Comparison of ENCODE assay signal across 19 cellular contexts in the genomic region with DNA sequence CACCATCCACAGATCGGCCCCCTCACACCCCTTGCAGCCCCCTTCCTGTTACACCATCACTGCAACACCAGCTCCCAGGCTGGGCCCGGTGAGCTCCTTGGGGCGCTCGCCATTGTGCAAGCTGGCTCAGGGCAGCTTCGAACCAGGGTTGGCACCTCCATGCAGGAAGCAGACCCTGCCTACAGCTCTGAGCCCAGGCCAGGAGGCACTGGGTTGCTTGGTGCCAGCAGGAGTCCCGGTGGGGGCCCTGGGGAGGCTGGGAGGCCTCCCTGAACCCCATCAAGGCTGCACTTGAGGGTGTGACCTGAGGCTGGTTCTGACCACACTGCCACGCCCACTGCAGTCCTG.
A peak's percentile ranks its signal among the peaks of the same experiment; 100 is the strongest.
DNase-seq lines count a peak whose midpoint lies in the region; ATAC-seq, FAIRE-seq and TF ChIP-seq lines count a peak whose summit lies in the region.
"Had no signal": no experiment of that assay in that cellular context is flagged by ENCODE, and none has a peak within 500 bp of the region (broad histone marks: within the 10 kb centered on the region; RNA-seq: fewer than 3 reads in every experiment).

No MANE protein-coding gene starts in this region.

- in situ Hi-C loops in HepG2 (cut with HindIII; ENCODE audit: extremely low pct_ligation_motif_present, low pct_unique_long_range_greater_than_20kb) (no loop called here), KBM-7 (cut with MboI; ENCODE audit: low pct_unique_long_range_greater_than_20kb, low sequenced_read_pairs) (no loop called here)

- CTCF ChIA-PET in WTC11 (lab: Charles Lee) (interaction anchor here (0.6 to 2.8 kb wide), 31 partner anchors 8 to 610 kb away, joined by 3 to 36 read pairs (median 4); no protein-coding TSS in a partner anchor), HepG2 (lab: Yijun Ruan, JAX; ENCODE audit: low intra/inter-chr PET ratio, low total read pairs) (interaction anchor here (1.1 kb wide), 2 partner anchors 348 to 528 kb away, joined by 3 to 4 read pairs; no protein-coding TSS in a partner anchor)

- ATAC-seq in WTC11, result no peak
- peak; percentile 24 for ATAC-seq in HepG2

- no peak overlapping the region for H3K9ac ChIP-seq in BLaER1
- no peak overlapping the region for H3K9ac ChIP-seq in kidney (ENCODE audit: low read length in 2 of 2)
- no peak overlapping the region for H3K9ac ChIP-seq in HepG2 (ENCODE audit: insufficient read depth, low read depth, low read length)
- H3K9ac ChIP-seq: GM23248 had no signal

- no peaks in the 10 kb centered on the region for H3K9me3 ChIP-seq in BLaER1
- H3K9me3 ChIP-seq in kidney (ENCODE audit: control insufficient read depth in 1 of 2, low read length in 2 of 2), result no peaks in the 10 kb centered on the region
- no peaks in the 10 kb centered on the region for H3K9me3 ChIP-seq in HepG2 (ENCODE audit: low read length)
- H3K9me3 ChIP-seq: A549, BE2C had no signal

- intact Hi-C loops in kidney (cut with DNase I), result no loop called here
- intact Hi-C loops in HepG2 (cut with micrococcal nuclease; ENCODE audit: unreplicated experiment), result loop anchor here (5.0 kb wide), 1 partner anchor 557 kb away; no protein-coding TSS in a partner anchor

- no peak for TF ChIP-seq EP300 in HepG2 (IDR thresholded peaks at IDR 0.05; ENCODE audit: low read depth in 2 of 2, low read length in 2 of 2)
- no peak for TF ChIP-seq EP300 in HepG2 (CRISPR knock-in tag; IDR thresholded peaks at IDR 0.05; ENCODE audit: borderline replicate concordance)

- H3K36me3 ChIP-seq in BLaER1 (no peaks in the 10 kb centered on the region), kidney (ENCODE audit: control insufficient read depth in 1 of 2, insufficient read depth in 2 of 2, low read length in 2 of 2) (peaks cover 0 to 7% of the 10 kb centered on the region in 2 donors), HepG2 (replicated peaks in 1 of 2; ENCODE audit: control insufficient read depth in 1 of 2, insufficient read depth in 2 of 2, low read length in 2 of 2) (peaks cover 27 to 65% of the 10 kb centered on the region in 2 experiments; a peak in 4 of 5 replicates)
- H3K36me3 ChIP-seq: BE2C had no signal

- H2AFZ ChIP-seq in HepG2 (ENCODE audit: low read length), result no peak overlapping the region
- H2AFZ ChIP-seq: GM23248 had no signal

- H3K27me3 ChIP-seq in BLaER1, result no peaks in the 10 kb centered on the region
- H3K27me3 ChIP-seq in HepG2 (ENCODE audit: control insufficient read depth in 1 of 2, insufficient read depth in 2 of 2, low read length in 2 of 2), result no peaks in the 10 kb centered on the region

- H3K4me1 ChIP-seq in BLaER1, result peaks cover 26% of the 10 kb centered on the region
- no peaks in the 10 kb centered on the region for H3K4me1 ChIP-seq in kidney (ENCODE audit: control insufficient read depth in 1 of 2, insufficient read depth in 1 of 2, low read depth in 1 of 2, low read length in 2 of 2)
- no peaks in the 10 kb centered on the region for H3K4me1 ChIP-seq in HepG2 (ENCODE audit: insufficient read depth, low read length)
- H3K4me1 ChIP-seq: A549, BE2C had no signal

- 0 out of 2 replicates have a peak overlapping the region, but pooled peaks have one; percentile 22 for H3K4me2 ChIP-seq in BLaER1
- H3K4me2 ChIP-seq in HepG2 (ENCODE audit: low read depth, low read length), result no peak overlapping the region
- H3K4me2 ChIP-seq: A549 had no signal

- DNase-seq in WTC11 (ENCODE audit: low spot score) (no peak), kidney (peak; percentile 62), HepG2 (ENCODE audit: low spot score) (no peak), KBM-7 (no peak), HuH-7 (ENCODE audit: low spot score) (no peak), NAMALWA (ENCODE audit: low spot score) (no peak)
- DNase-seq: DMS 273 treated with DMSO at 0.1 percent for 48 hours, GDM1, GM23248 had no signal

- TF ChIP-seq POLR2A in HepG2 (IDR thresholded peaks at IDR 0.05; ENCODE audit: insufficient read depth in 1 of 2, low read depth in 2 of 2, low read length in 2 of 2), result no peak

- FAIRE-seq in kidney (lab: Jason Lieb, UNC), result no peak
- no peak for FAIRE-seq in HepG2 (lab: Jason Lieb, UNC)
- FAIRE-seq: A549, D721Med, GM12878, GM19239 had no signal

- H3K4me3 ChIP-seq in BLaER1 (no peak overlapping the region), kidney (ENCODE audit: low read length in 2 of 2) (no peak overlapping the region), HepG2 (replicated peaks in 1 of 3; ENCODE audit: insufficient read depth in 1 of 3, low read depth in 2 of 3, low read length in 3 of 3) (no peak overlapping the region)
- H3K4me3 ChIP-seq: A549, GM12878, GM23248 had no signal

- H3K9me3 Mint-ChIP-seq in WTC11, result no peaks in the 10 kb centered on the region
- H3K9me3 Mint-ChIP-seq: CD4-positive, alpha-beta T cell; CD8-positive, alpha-beta memory T cell; H9 had no signal

- no peaks in the 10 kb centered on the region for H3K4me1 Mint-ChIP-seq in WTC11
- H3K4me1 Mint-ChIP-seq: CD14-positive monocyte; CD8-positive, alpha-beta memory T cell had no signal

- no peaks in the 10 kb centered on the region; the same call in 1 of the 2 replicates for H3K27me3 Mint-ChIP-seq in WTC11 (ENCODE audit: low read depth)

- H3K79me2 ChIP-seq in HepG2 (ENCODE audit: insufficient read depth, low read length), result no peaks in the 10 kb centered on the region

- WGBS in HepG2 (ENCODE audit: low lambda C conversion rate), result no CpG with 5 or more reads among the region's 7 CpGs

- POLR2A ChIA-PET in WTC11 (lab: Charles Lee) (no interaction called here), HepG2 (lab: Yijun Ruan, JAX) (no interaction called here)

- no TSS peak for BruUV-seq in HepG2 (replicated peaks; lab: Mats Ljungman, UMichigan)

- H3K27ac Mint-ChIP-seq in WTC11, result no peak overlapping the region
- H3K27ac Mint-ChIP-seq: CD4-positive, alpha-beta T cell; H9 had no signal

- H3K4me3 Mint-ChIP-seq in WTC11, result no peak overlapping the region
- H3K4me3 Mint-ChIP-seq: CD14-positive monocyte; CD4-positive, alpha-beta T cell; H9 had no signal

- H3K27ac ChIP-seq in BLaER1, result no peak overlapping the region
- H3K27ac ChIP-seq in kidney (ENCODE audit: low read depth in 2 of 2, low read length in 2 of 2), result no peak overlapping the region
- H3K27ac ChIP-seq in HepG2 (ENCODE audit: extremely low read length, insufficient read depth, low read length), result no peak overlapping the region
- H3K27ac ChIP-seq: A549, GM23248 had no signal

- TF ChIP-seq CTCF in WTC11 (IDR thresholded peaks at IDR 0.05) (no peak), kidney (IDR thresholded peaks at IDR 0.05; ENCODE audit: borderline replicate concordance, extremely low read depth, insufficient read depth) (no peak), HepG2 (CRISPR knock-in tag; IDR thresholded peaks at IDR 0.05) (no peak)

- H3K36me3 Mint-ChIP-seq in WTC11, result peaks cover 5% of the 10 kb centered on the region; the same call in 1 of the 2 replicates
- H3K36me3 Mint-ChIP-seq: CD14-positive monocyte; CD8-positive, alpha-beta memory T cell had no signal

- H4K20me1 ChIP-seq in BLaER1, result no peaks in the 10 kb centered on the region
- H4K20me1 ChIP-seq in HepG2 (ENCODE audit: insufficient read depth, low read length), result peaks cover 21% of the 10 kb centered on the region

- TF ChIP-seq RAD21 in HepG2 (CRISPR knock-in tag; IDR thresholded peaks at IDR 0.05), result no peak

TF ChIP-seq in WTC11, 78 proteins besides CTCF, POLR2A, EP300 and RAD21:
- TF ChIP-seq JUN (CRISPR knock-in tag; IDR thresholded peaks at IDR 0.05), result no peak
- TF ChIP-seq, protein P1, sequence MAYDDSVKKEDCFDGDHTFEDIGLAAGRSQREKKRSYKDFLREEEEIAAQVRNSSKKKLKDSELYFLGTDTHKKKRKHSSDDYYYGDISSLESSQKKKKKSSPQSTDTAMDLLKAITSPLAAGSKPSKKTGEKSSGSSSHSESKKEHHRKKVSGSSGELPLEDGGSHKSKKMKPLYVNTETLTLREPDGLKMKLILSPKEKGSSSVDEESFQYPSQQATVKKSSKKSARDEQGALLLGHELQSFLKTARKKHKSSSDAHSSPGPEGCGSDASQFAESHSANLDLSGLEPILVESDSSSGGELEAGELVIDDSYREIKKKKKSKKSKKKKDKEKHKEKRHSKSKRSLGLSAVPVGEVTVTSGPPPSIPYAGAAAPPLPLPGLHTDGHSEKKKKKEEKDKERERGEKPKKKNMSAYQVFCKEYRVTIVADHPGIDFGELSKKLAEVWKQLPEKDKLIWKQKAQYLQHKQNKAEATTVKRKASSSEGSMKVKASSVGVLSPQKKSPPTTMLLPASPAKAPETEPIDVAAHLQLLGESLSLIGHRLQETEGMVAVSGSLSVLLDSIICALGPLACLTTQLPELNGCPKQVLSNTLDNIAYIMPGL (CRISPR knock-in tag; IDR thresholded peaks at IDR 0.05), result 0 out of 2 replicates have a peak, but pooled peaks have one; percentile 9
TF ChIP-seq in WTC11: peak in this region for 1.

TF ChIP-seq in HepG2, 621 proteins besides CTCF, POLR2A, EP300 and RAD21 (continues in another document):
- no peak for TF ChIP-seq ZSCAN31 (CRISPR knock-in tag; IDR thresholded peaks at IDR 0.05; ENCODE audit: low read depth)
- no peak for TF ChIP-seq ZIK1 (CRISPR knock-in tag; IDR thresholded peaks at IDR 0.05; ENCODE audit: borderline replicate concordance, low read depth)
- TF ChIP-seq TCF7 (IDR thresholded peaks at IDR 0.05; ENCODE audit: low read depth), result no peak
- no peak for TF ChIP-seq ZNF552 (CRISPR knock-in tag; IDR thresholded peaks at IDR 0.05; ENCODE audit: borderline replicate concordance)
- TF ChIP-seq ZNF468 (CRISPR knock-in tag; IDR thresholded peaks at IDR 0.05), result no peak
- TF ChIP-seq NCOA5 (CRISPR knock-in tag; IDR thresholded peaks at IDR 0.05), result no peak
- no peak for TF ChIP-seq TBL1XR1 (IDR thresholded peaks at IDR 0.05; ENCODE audit: borderline replicate concordance, low read length, partially characterized antibody)
- TF ChIP-seq SOX5 (CRISPR knock-in tag; IDR thresholded peaks at IDR 0.05; ENCODE audit: borderline replicate concordance), result no peak
- TF ChIP-seq, protein P2, sequence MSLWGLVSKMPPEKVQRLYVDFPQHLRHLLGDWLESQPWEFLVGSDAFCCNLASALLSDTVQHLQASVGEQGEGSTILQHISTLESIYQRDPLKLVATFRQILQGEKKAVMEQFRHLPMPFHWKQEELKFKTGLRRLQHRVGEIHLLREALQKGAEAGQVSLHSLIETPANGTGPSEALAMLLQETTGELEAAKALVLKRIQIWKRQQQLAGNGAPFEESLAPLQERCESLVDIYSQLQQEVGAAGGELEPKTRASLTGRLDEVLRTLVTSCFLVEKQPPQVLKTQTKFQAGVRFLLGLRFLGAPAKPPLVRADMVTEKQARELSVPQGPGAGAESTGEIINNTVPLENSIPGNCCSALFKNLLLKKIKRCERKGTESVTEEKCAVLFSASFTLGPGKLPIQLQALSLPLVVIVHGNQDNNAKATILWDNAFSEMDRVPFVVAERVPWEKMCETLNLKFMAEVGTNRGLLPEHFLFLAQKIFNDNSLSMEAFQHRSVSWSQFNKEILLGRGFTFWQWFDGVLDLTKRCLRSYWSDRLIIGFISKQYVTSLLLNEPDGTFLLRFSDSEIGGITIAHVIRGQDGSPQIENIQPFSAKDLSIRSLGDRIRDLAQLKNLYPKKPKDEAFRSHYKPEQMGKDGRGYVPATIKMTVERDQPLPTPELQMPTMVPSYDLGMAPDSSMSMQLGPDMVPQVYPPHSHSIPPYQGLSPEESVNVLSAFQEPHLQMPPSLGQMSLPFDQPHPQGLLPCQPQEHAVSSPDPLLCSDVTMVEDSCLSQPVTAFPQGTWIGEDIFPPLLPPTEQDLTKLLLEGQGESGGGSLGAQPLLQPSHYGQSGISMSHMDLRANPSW (CRISPR knock-in tag; IDR thresholded peaks at IDR 0.05; ENCODE audit: borderline replicate concordance), result no peak
